In genomic region chr14:73644531-73645247, GRCh38 we compare ENCODE assay signal across 8 cellular contexts. TPM values are rescaled to one million over a fixed set of nuclear protein-coding genes. Genes with fewer than 3 reads are reported as not detected.
A peak's percentile ranks its signal among the peaks of the same experiment; 100 is the strongest.
DNase-seq lines count a peak whose midpoint lies in the region; ATAC-seq, FAIRE-seq and TF ChIP-seq lines count a peak whose summit lies in the region.

Gene DNAL1, plus strand, starts transcription at chr14:73644986. Its CDS starts 54 bp downstream, at chr14:73645040.

- H3K27ac ChIP-seq in adrenal gland (peak within 1 kb of the TSS; percentile 51 to 84 (median 82)), heart left ventricle (peak within 1 kb of the TSS; percentile 74 to 94 (median 89))

- H3K4me1 Mint-ChIP-seq in type B pancreatic cell (ENCODE audit: unreplicated experiment) = peaks cover 20% of the 10 kb centered on the region

- H3K9me3 ChIP-seq in adrenal gland (replicated peaks in 1 of 3) = no peaks in the 10 kb centered on the region
- H3K9me3 ChIP-seq in heart left ventricle = no peaks in the 10 kb centered on the region

- H3K4me3 Mint-ChIP-seq in type B pancreatic cell = peak within 1 kb of the TSS; percentile 98

- FAIRE-seq in GM12891 (lab: Jason Lieb, UNC) = peak; percentile 98

- H3K4me3 ChIP-seq in adrenal gland (peak within 1 kb of the TSS; percentile 63 to 87 (median 65)), heart left ventricle (peak within 1 kb of the TSS; percentile 52 to 87 (median 78))

- TF ChIP-seq POLR2A in GM12891 (IDR thresholded peaks at IDR 0.05; ENCODE audit: low read depth, low read length) = peak; percentile 87
- peak; percentile 25 to 74 for TF ChIP-seq POLR2A in adrenal gland (IDR thresholded peaks at IDR 0.05)
- peak in 1 of 2 donors; percentile 73 for TF ChIP-seq POLR2A in heart left ventricle (IDR thresholded peaks at IDR 0.05)

- 0 to 1% (median 0%) methylated on average over 20 to 43 of the region's 43 CpGs for WGBS in adrenal gland, 4 donors
- 0 to 1% (median 0%) methylated on average over 40 to 43 of the region's 43 CpGs for WGBS in heart left ventricle, 4 donors

- peaks cover 3 to 17% of the 10 kb centered on the region in 2 donors for H3K4me1 ChIP-seq in adrenal gland (replicated peaks in 1 of 2)
- H3K4me1 ChIP-seq in heart left ventricle = peaks cover 0 to 18% (median 14%) of the 10 kb centered on the region in 12 donors

- H3K36me3 Mint-ChIP-seq in type B pancreatic cell = no peaks in the 10 kb centered on the region

- H3K36me3 ChIP-seq in adrenal gland (replicated peaks in 1 of 2) = no peaks in the 10 kb centered on the region
- no peaks in the 10 kb centered on the region for H3K36me3 ChIP-seq in heart left ventricle

- intact Hi-C loops in adrenal gland (cut with DNase I) = no loop called here
- intact Hi-C loops in heart left ventricle (cut with DNase I) = loop anchor here in 2 of 10 donors (5.0 to 10.0 kb wide), 2 partner anchors 68 to 70 kb away; partner anchors contain the start of gene PNMA1 (in 2 of the 2)

- TF ChIP-seq CTCF in adrenal gland (IDR thresholded peaks at IDR 0.05) (peak in 2 of 6 experiments; percentile 3 to 5), heart left ventricle (IDR thresholded peaks at IDR 0.05) (peak in 1 of 12 donors; percentile 9), type B pancreatic cell (conservative IDR thresholded peaks at IDR 0.05) (no peak)

- no peaks in the 10 kb centered on the region for H3K27me3 Mint-ChIP-seq in type B pancreatic cell

- no peaks in the 10 kb centered on the region for H3K9me3 Mint-ChIP-seq in type B pancreatic cell

- peak; percentile 92 for DNase-seq in GM12891 (ENCODE audit: insufficient read length, low spot score)
- peak; percentile 89 for DNase-seq in NCI-H1436 (lab: John Stamatoyannopoulos, UW)
- DNase-seq in SW480 (ENCODE audit: low spot score) = peak; percentile 96
- peak; percentile 90 to 96 (median 94) for DNase-seq in adrenal gland
- peak; percentile 94 to 97 (median 95) for DNase-seq in heart left ventricle
- peak; percentile 87 for DNase-seq in pons (ENCODE audit: low spot score)
- peak; percentile 94 for DNase-seq in type B pancreatic cell (ENCODE audit: extremely low spot score, unreplicated experiment)

- peak within 1 kb of the TSS; percentile 79 for H3K27ac Mint-ChIP-seq in type B pancreatic cell

- H3K27me3 ChIP-seq in adrenal gland = no peaks in the 10 kb centered on the region
- H3K27me3 ChIP-seq in heart left ventricle = no peaks in the 10 kb centered on the region

- ATAC-seq in HG02840 (IDR thresholded peaks at IDR 0.05; ENCODE audit: low FRiP score, unreplicated experiment) (peak; percentile 89), heart left ventricle (peak; percentile 99 to 100 (median 100))

TF ChIP-seq in GM12891, 5 proteins besides CTCF, POLR2A, EP300 and RAD21:
- TF ChIP-seq TAF1 (IDR thresholded peaks at IDR 0.05; ENCODE audit: low read depth, low read length) (peak; percentile 52; the same call in 1 of the 2 replicates), PAX5 (IDR thresholded peaks at IDR 0.05; ENCODE audit: insufficient read depth, low read length, severe bottlenecking) (no peak), POU2F2 (IDR thresholded peaks at IDR 0.05; ENCODE audit: low read depth, low read length) (no peak), SPI1 (IDR thresholded peaks at IDR 0.05; ENCODE audit: low read depth, low read length) (no peak), POLR2AphosphoS5 (IDR thresholded peaks at IDR 0.05; ENCODE audit: low read depth, low read length) (peak; percentile 82)

RNA-seq across cellular contexts. Expression of gene DNAL1, which starts in this region (rescaled TPM):
- polyA plus RNA-seq in GM12891 (2012; ENCODE audit: low read depth, missing spikeins) = 2.5 TPM
- total RNA-seq in adrenal gland = 10 to 100 TPM in 6 of 8 donors, 1 to 10 TPM in 2; 5.1 to 20.2 (median 13.0) TPM
- 10 to 100 TPM in 1 of 3 donors, 1 to 10 TPM in 2; 3.6 to 24.2 (median 6.5) TPM for polyA plus RNA-seq in adrenal gland
- total RNA-seq in heart left ventricle = 10 to 100 TPM in 7 of 9 donors, 1 to 10 TPM in 2; 5.2 to 24.5 (median 13.3) TPM
- polyA plus RNA-seq in heart left ventricle = 10 to 100 TPM in 1 of 2 donors, 1 to 10 TPM in 1; 8.9 to 19.2 TPM
- 7.1 and 20.3 TPM in 2 replicates for total RNA-seq in type B pancreatic cell (ENCODE audit: low replicate concordance)

Comparison
In these comparisons a context has a peak if more than half of its experiments do, and no peak if none do; other contexts are left out.
1. Peak in every context shown above with its lines: DNase-seq, ATAC-seq, H3K4me3 ChIP-seq and H3K27ac ChIP-seq.